Comparison of ENCODE assay signal across 12 cellular contexts in genomic region chr7:131691454-131692130, GRCh38.
DNase-seq lines count a peak whose midpoint lies in the region; ATAC-seq and TF ChIP-seq lines count a peak whose summit lies in the region.
"Had no signal": no experiment of that assay in that cellular context is flagged by ENCODE, and none has a peak within 500 bp of the region (broad histone marks: within the 10 kb centered on the region; RNA-seq: fewer than 3 reads in every experiment).

No MANE protein-coding gene starts in this region.

- peaks cover 5% of the 10 kb centered on the region for H3K27me3 Mint-ChIP-seq in activated CD8-positive, alpha-beta T cell treated with anti-CD3 and anti-CD28 coated beads, Interleukin-2, amount 10 ng/mL, durations not matched to agents 7 days and 5 days (ENCODE audit: low read depth)
- H3K27me3 Mint-ChIP-seq in activated CD8-positive, alpha-beta T cell treated with anti-CD3 and anti-CD28 coated beads for 36 hours, result peaks cover 30% of the 10 kb centered on the region
- peaks cover 27% of the 10 kb centered on the region for H3K27me3 Mint-ChIP-seq in brain

- H3K27ac ChIP-seq in smooth muscle cell (ENCODE audit: low read depth), result no peak overlapping the region
- H3K27ac ChIP-seq: gastroesophageal sphincter, upper lobe of left lung had no signal

- no peak overlapping the region for H3K27ac Mint-ChIP-seq in activated CD8-positive, alpha-beta T cell treated with anti-CD3 and anti-CD28 coated beads, Interleukin-2, amount 10 ng/mL, durations not matched to agents 7 days and 5 days
- H3K27ac Mint-ChIP-seq in activated CD8-positive, alpha-beta T cell treated with anti-CD3 and anti-CD28 coated beads for 36 hours, result no peak overlapping the region
- peak overlapping the region in 4 of 5 experiments; percentile 9 to 86 (median 56) for H3K27ac Mint-ChIP-seq in brain
- H3K27ac Mint-ChIP-seq: effector memory CD8-positive, alpha-beta T cell; memory B cell had no signal

- H3K4me1 Mint-ChIP-seq in activated CD8-positive, alpha-beta T cell treated with anti-CD3 and anti-CD28 coated beads, Interleukin-2, amount 10 ng/mL, durations not matched to agents 7 days and 5 days (ENCODE audit: low read depth), result no peaks in the 10 kb centered on the region
- H3K4me1 Mint-ChIP-seq in activated CD8-positive, alpha-beta T cell treated with anti-CD3 and anti-CD28 coated beads for 36 hours (ENCODE audit: low read depth), result no peaks in the 10 kb centered on the region
- peaks cover 18% of the 10 kb centered on the region for H3K4me1 Mint-ChIP-seq in brain

- TF ChIP-seq CTCF in activated CD8-positive, alpha-beta T cell treated with anti-CD3 and anti-CD28 coated beads for 36 hours (IDR thresholded peaks at IDR 0.05), result no peak
- TF ChIP-seq CTCF in brain (conservative IDR thresholded peaks at IDR 0.05), result no peak
- TF ChIP-seq CTCF in smooth muscle cell (IDR thresholded peaks at IDR 0.05; ENCODE audit: borderline replicate concordance, insufficient read depth, poor library complexity, severe bottlenecking), result no peak

- no peak for DNase-seq in activated CD8-positive, alpha-beta T cell treated with anti-CD3 and anti-CD28 coated beads, Interleukin-2, amount 10 ng/mL, durations not matched to agents 7 days and 5 days
- no peak for DNase-seq in activated CD8-positive, alpha-beta T cell treated with anti-CD3 and anti-CD28 coated beads for 36 hours
- DNase-seq in NAMALWA (ENCODE audit: low spot score) (peak; percentile 20), smooth muscle cell (lab: John Stamatoyannopoulos, UW; ENCODE audit: unreplicated experiment) (no peak)

- no peaks in the 10 kb centered on the region for H3K36me3 Mint-ChIP-seq in activated CD8-positive, alpha-beta T cell treated with anti-CD3 and anti-CD28 coated beads, Interleukin-2, amount 10 ng/mL, durations not matched to agents 7 days and 5 days (ENCODE audit: low read depth)
- no peaks in the 10 kb centered on the region for H3K36me3 Mint-ChIP-seq in activated CD8-positive, alpha-beta T cell treated with anti-CD3 and anti-CD28 coated beads for 36 hours (ENCODE audit: low read depth)
- H3K36me3 Mint-ChIP-seq in brain, result no peaks in the 10 kb centered on the region
- H3K36me3 Mint-ChIP-seq: memory B cell had no signal

- intact Hi-C loops in activated CD8-positive, alpha-beta T cell treated with anti-CD3 and anti-CD28 coated beads for 36 hours (cut with micrococcal nuclease), result no loop called here

- CTCF ChIA-PET in activated CD8-positive, alpha-beta T cell treated with anti-CD3 and anti-CD28 coated beads, Interleukin-2, amount 10 ng/mL, durations not matched to agents 7 days and 5 days (lab: Charles Lee), result interaction anchor here (0.8 to 2.5 kb wide), 6 partner anchors 10 to 889 kb away, joined by 3 to 20 read pairs (median 4); no protein-coding TSS in a partner anchor
- CTCF ChIA-PET in activated CD8-positive, alpha-beta T cell treated with anti-CD3 and anti-CD28 coated beads for 36 hours (lab: Charles Lee), result interaction anchor here (0.6 to 4.5 kb wide), 14 partner anchors 8 to 1604 kb away, joined by 3 to 45 read pairs (median 4); no protein-coding TSS in a partner anchor

- H2AFZ ChIP-seq in smooth muscle cell (ENCODE audit: low read depth), result no peak overlapping the region

- peak; percentile 30 for ATAC-seq in activated CD8-positive, alpha-beta T cell treated with anti-CD3 and anti-CD28 coated beads, Interleukin-2, amount 10 ng/mL, durations not matched to agents 7 days and 5 days
- no peak for ATAC-seq in activated CD8-positive, alpha-beta T cell treated with anti-CD3 and anti-CD28 coated beads for 36 hours
- ATAC-seq in HG02885 (IDR thresholded peaks at IDR 0.05; ENCODE audit: poor library complexity, unreplicated experiment), result no peak
- no peak for ATAC-seq in GM19351 (IDR thresholded peaks at IDR 0.05; ENCODE audit: unreplicated experiment)
- ATAC-seq in GM18909 (IDR thresholded peaks at IDR 0.05; ENCODE audit: poor library complexity, unreplicated experiment), result no peak
- ATAC-seq: effector memory CD8-positive, alpha-beta T cell had no signal

- peaks cover 3% of the 10 kb centered on the region for H3K27me3 ChIP-seq in smooth muscle cell (ENCODE audit: low read depth)

- H3K9me3 ChIP-seq in smooth muscle cell (replicated peaks; ENCODE audit: low read depth), result no peaks in the 10 kb centered on the region
- H3K9me3 ChIP-seq: gastroesophageal sphincter, upper lobe of left lung had no signal

- no peaks in the 10 kb centered on the region for H3K36me3 ChIP-seq in smooth muscle cell (ENCODE audit: low read depth)
- H3K36me3 ChIP-seq: gastroesophageal sphincter, upper lobe of left lung had no signal

- no peak overlapping the region for H3K4me3 Mint-ChIP-seq in activated CD8-positive, alpha-beta T cell treated with anti-CD3 and anti-CD28 coated beads, Interleukin-2, amount 10 ng/mL, durations not matched to agents 7 days and 5 days
- no peak overlapping the region for H3K4me3 Mint-ChIP-seq in activated CD8-positive, alpha-beta T cell treated with anti-CD3 and anti-CD28 coated beads for 36 hours
- H3K4me3 Mint-ChIP-seq in brain, result peak overlapping the region in 1 of 5 experiments; percentile 41
- H3K4me3 Mint-ChIP-seq: effector memory CD8-positive, alpha-beta T cell; memory B cell had no signal

- WGBS in smooth muscle cell (ENCODE audit: low lambda C conversion rate), result 50% methylated on average over 12 of the region's 12 CpGs

- no peaks in the 10 kb centered on the region for H3K4me1 ChIP-seq in smooth muscle cell (ENCODE audit: low read depth)

- no peak overlapping the region for H3K4me3 ChIP-seq in smooth muscle cell
- H3K4me3 ChIP-seq: gastroesophageal sphincter, upper lobe of left lung had no signal

- H3K4me2 ChIP-seq in smooth muscle cell, result peak overlapping the region; percentile 74

- no peaks in the 10 kb centered on the region for H4K20me1 ChIP-seq in smooth muscle cell (ENCODE audit: low read depth)

- H3K9me3 Mint-ChIP-seq in activated CD8-positive, alpha-beta T cell treated with anti-CD3 and anti-CD28 coated beads, Interleukin-2, amount 10 ng/mL, durations not matched to agents 7 days and 5 days (ENCODE audit: insufficient read depth), result no peaks in the 10 kb centered on the region
- H3K9me3 Mint-ChIP-seq in activated CD8-positive, alpha-beta T cell treated with anti-CD3 and anti-CD28 coated beads for 36 hours, result no peaks in the 10 kb centered on the region
- H3K9me3 Mint-ChIP-seq in brain, result no peaks in the 10 kb centered on the region
- H3K9me3 Mint-ChIP-seq: effector memory CD8-positive, alpha-beta T cell; memory B cell had no signal

- no peaks in the 10 kb centered on the region for H3K79me2 ChIP-seq in smooth muscle cell (ENCODE audit: low read depth)

- POLR2A ChIA-PET in activated CD8-positive, alpha-beta T cell treated with anti-CD3 and anti-CD28 coated beads, Interleukin-2, amount 10 ng/mL, durations not matched to agents 7 days and 5 days (lab: Charles Lee), result no interaction called here
- POLR2A ChIA-PET in activated CD8-positive, alpha-beta T cell treated with anti-CD3 and anti-CD28 coated beads for 36 hours (lab: Charles Lee), result no interaction called here

- H3F3A ChIP-seq in smooth muscle cell (ENCODE audit: low read depth), result no peaks in the 10 kb centered on the region

- no peak overlapping the region for H3K9ac ChIP-seq in smooth muscle cell (ENCODE audit: low read depth)

Comparison
In these comparisons a context has a peak if more than half of its experiments do, and no peak if none do; other contexts are left out.
1. H3K27ac Mint-ChIP-seq: peak in brain (4 of 5); none in activated CD8-positive, alpha-beta T cell treated with anti-CD3 and anti-CD28 coated beads, Interleukin-2, amount 10 ng/mL, durations not matched to agents 7 days and 5 days (single experiment) and activated CD8-positive, alpha-beta T cell treated with anti-CD3 and anti-CD28 coated beads for 36 hours (single experiment).